21 cellular contexts compared by ENCODE assay signal in the genomic region with DNA sequence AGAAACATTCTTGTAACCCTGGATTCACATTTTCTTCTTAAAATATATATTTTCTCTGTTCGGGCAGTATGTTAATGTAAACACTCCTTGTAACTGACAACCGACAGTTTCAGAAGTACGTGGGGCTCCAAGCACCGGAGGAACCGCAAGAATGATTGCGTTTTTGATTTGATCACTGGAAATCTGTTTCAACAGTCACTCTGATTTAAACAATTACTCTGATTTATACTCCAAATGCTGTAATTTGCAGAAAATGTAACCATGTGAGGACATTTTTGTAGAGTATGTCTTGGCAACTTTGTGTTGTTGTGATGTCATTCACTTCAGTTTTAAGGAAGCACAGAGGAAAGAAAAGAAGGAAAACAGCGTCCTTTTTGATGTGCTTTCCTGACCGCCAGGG.
A peak's percentile ranks its signal among the peaks of the same experiment; 100 is the strongest.
DNase-seq lines count a peak whose midpoint lies in the region; ATAC-seq and TF ChIP-seq lines count a peak whose summit lies in the region.
"Had no signal": no experiment of that assay in that cellular context is flagged by ENCODE, and none has a peak within 500 bp of the region (broad histone marks: within the 10 kb centered on the region; RNA-seq: fewer than 3 reads in every experiment).

No MANE protein-coding gene starts in this region.

- H3K4me1 ChIP-seq in MM.1S (ENCODE audit: low read length) (peaks cover 8% of the 10 kb centered on the region; the same call in 1 of the 2 replicates), thoracic aorta (ENCODE audit: control insufficient read depth in 1 of 2, low read depth in 2 of 2) (peaks cover 7 to 42% of the 10 kb centered on the region in 2 donors)
- H3K4me1 ChIP-seq: HAP-1 had no signal

- H3K27me3 Mint-ChIP-seq in chondrocyte (ENCODE audit: low read depth), result peaks cover 12% of the 10 kb centered on the region

- H2AFZ ChIP-seq in MM.1S (ENCODE audit: low read length), result no peak overlapping the region; the same call in 1 of the 2 replicates

- peak overlapping the region; percentile 88 for H3K27ac Mint-ChIP-seq in chondrocyte (ENCODE audit: unreplicated experiment)
- H3K27ac Mint-ChIP-seq: CD4-positive, CD25-positive, alpha-beta regulatory T cell had no signal

- H3K27ac ChIP-seq in MM.1S (ENCODE audit: low read length) (peak overlapping the region; percentile 40; the same call in 1 of the 2 replicates), thoracic aorta (peak overlapping the region; percentile 20 to 22)
- H3K27ac ChIP-seq: BLaER1, RWPE1 had no signal

- H3K4me3 ChIP-seq in MM.1S (ENCODE audit: low read length), result no peak overlapping the region
- no peak overlapping the region for H3K4me3 ChIP-seq in thoracic aorta
- H3K4me3 ChIP-seq: BLaER1, HAP-1 had no signal

- H3K4me1 Mint-ChIP-seq in chondrocyte (ENCODE audit: low read depth), result peaks cover 36% of the 10 kb centered on the region
- H3K4me1 Mint-ChIP-seq: CD4-positive, CD25-positive, alpha-beta regulatory T cell had no signal

- ATAC-seq in thoracic aorta (ENCODE audit: insufficient number of reproducible peaks, low FRiP score, low read depth) (no peak), GM21723 (IDR thresholded peaks at IDR 0.05; ENCODE audit: unreplicated experiment) (no peak)
- ATAC-seq: Panc1 had no signal

- no peaks in the 10 kb centered on the region for H3F3A ChIP-seq in MM.1S (ENCODE audit: insufficient read depth, low read length)

- no peak overlapping the region for H3K9ac ChIP-seq in MM.1S (ENCODE audit: low read length)
- H3K9ac ChIP-seq: BLaER1 had no signal

- H3K9me3 Mint-ChIP-seq in chondrocyte (ENCODE audit: low read depth), result no peaks in the 10 kb centered on the region

- no peaks in the 10 kb centered on the region for H3K9me2 ChIP-seq in MM.1S (replicated peaks; ENCODE audit: insufficient read depth, low read length)

- H3K9me3 ChIP-seq in MM.1S (replicated peaks; ENCODE audit: insufficient read depth, low read length), result no peaks in the 10 kb centered on the region
- no peaks in the 10 kb centered on the region for H3K9me3 ChIP-seq in thoracic aorta
- H3K9me3 ChIP-seq: BLaER1, HAP-1 had no signal

- no peak for DNase-seq in MM.1S
- no peak for DNase-seq in chondrocyte (ENCODE audit: low spot score)
- DNase-seq in fibroblast of peridontal ligament (ENCODE audit: extremely low read depth), result peak; percentile 75
- no peak for DNase-seq in thoracic aorta (ENCODE audit: low spot score)
- DNase-seq in activated CD4-positive, alpha-beta T cell treated with anti-CD3 and anti-CD28 coated beads for 48 hours, result no peak
- DNase-seq in cortex of kidney (lab: John Stamatoyannopoulos, UW), result no peak
- DNase-seq: CD4-positive, CD25-positive, alpha-beta regulatory T cell; GOT3; KG1; NCI-H1048; NCI-H1417; NCI-H1694; NCI-H2029 treated with DMSO at 0.1 percent for 48 hours; NCI-H446 treated with DMSO at 0.1 percent for 48 hours; NCI-H526; SHP77 had no signal

- H4K20me1 ChIP-seq in MM.1S (ENCODE audit: insufficient read depth, low read length), result no peaks in the 10 kb centered on the region
- H4K20me1 ChIP-seq: BLaER1 had no signal

- no peaks in the 10 kb centered on the region for H3K36me3 ChIP-seq in MM.1S (replicated peaks; ENCODE audit: insufficient read depth, low read length)
- H3K36me3 ChIP-seq in thoracic aorta, result no peaks in the 10 kb centered on the region
- H3K36me3 ChIP-seq: BLaER1, HAP-1 had no signal

- no peak overlapping the region for H3K4me3 Mint-ChIP-seq in chondrocyte (ENCODE audit: unreplicated experiment)
- H3K4me3 Mint-ChIP-seq: CD4-positive, CD25-positive, alpha-beta regulatory T cell had no signal

- peak overlapping the region; percentile 24; the same call in 1 of the 2 replicates for H3K4me2 ChIP-seq in MM.1S (ENCODE audit: low read depth, low read length)

- TF ChIP-seq CTCF in MM.1S (IDR thresholded peaks at IDR 0.05; ENCODE audit: low read length) (no peak), chondrocyte (IDR thresholded peaks at IDR 0.05) (no peak), thoracic aorta (IDR thresholded peaks at IDR 0.05) (no peak)

- H3K79me2 ChIP-seq in MM.1S (ENCODE audit: low read length), result no peaks in the 10 kb centered on the region

- H3K36me3 Mint-ChIP-seq in chondrocyte (ENCODE audit: low read depth), result no peaks in the 10 kb centered on the region
- H3K36me3 Mint-ChIP-seq: CD4-positive, CD25-positive, alpha-beta regulatory T cell had no signal

- H3K27me3 ChIP-seq in MM.1S (replicated peaks; ENCODE audit: insufficient read depth, low read length) (no peaks in the 10 kb centered on the region), thoracic aorta (replicated peaks; ENCODE audit: insufficient read depth) (no peaks in the 10 kb centered on the region)
- H3K27me3 ChIP-seq: BLaER1 had no signal
